In genomic region chr19:2840794-2841790, GRCh38 we compare ENCODE assay signal across 8 cellular contexts. TPM values are rescaled to one million over a fixed set of nuclear protein-coding genes. Genes with fewer than 3 reads are reported as not detected.
DNase-seq lines count a peak whose midpoint lies in the region; ATAC-seq, FAIRE-seq and TF ChIP-seq lines count a peak whose summit lies in the region.

ZNF555 (plus strand) TSS chr19:2841475; CDS start chr19:2841573, 98 bp downstream.

- peak within 1 kb of the TSS; percentile 81 to 96 (median 88) for H3K9ac ChIP-seq in BLaER1 treated with 17β-estradiol and CSF1 and Interleukin-3, amounts not matched to agents 10 nM and 100 nM
- peak within 1 kb of the TSS; percentile 91 for H3K9ac ChIP-seq in HepG2 (ENCODE audit: insufficient read depth, low read depth, low read length)

- 0% methylated on average over 3 of the region's 106 CpGs for WGBS in HepG2 (ENCODE audit: low lambda C conversion rate)

- peak; percentile 61 for TF ChIP-seq RAD21 in HepG2 (CRISPR knock-in tag; IDR thresholded peaks at IDR 0.05)

- in situ Hi-C loops in HepG2 (cut with HindIII; ENCODE audit: extremely low pct_ligation_motif_present, low pct_unique_long_range_greater_than_20kb): no loop called here

- TF ChIP-seq POLR2A in HepG2 (IDR thresholded peaks at IDR 0.05; ENCODE audit: insufficient read depth in 1 of 2, low read depth in 2 of 2, low read length in 2 of 2): peak; percentile 45 to 62; a peak in 3 of 4 replicates

- H3K27me3 ChIP-seq in BLaER1 treated with 17β-estradiol and CSF1 and Interleukin-3, amounts not matched to agents 10 nM and 100 nM: no peaks in the 10 kb centered on the region
- no peaks in the 10 kb centered on the region for H3K27me3 ChIP-seq in HepG2 (ENCODE audit: control insufficient read depth in 1 of 2, insufficient read depth in 2 of 2, low read length in 2 of 2)

- H3K9me3 ChIP-seq in BLaER1 treated with 17β-estradiol and CSF1 and Interleukin-3, amounts not matched to agents 10 nM and 100 nM (replicated peaks in 1 of 11): peaks cover 61 to 73% (median 69%) of the 10 kb centered on the region in 11 experiments
- H3K9me3 ChIP-seq in HepG2 (ENCODE audit: low read length): peaks cover 8% of the 10 kb centered on the region; the same call in 1 of the 2 replicates

- intact Hi-C loops in HepG2 (cut with micrococcal nuclease; ENCODE audit: unreplicated experiment): loop anchor here (2.0 kb wide), 1 partner anchor 20 kb away; no protein-coding TSS in a partner anchor

- TF ChIP-seq EP300 in HepG2 (IDR thresholded peaks at IDR 0.05; ENCODE audit: low read depth in 2 of 2, low read length in 2 of 2): no peak
- TF ChIP-seq EP300 in HepG2 (CRISPR knock-in tag; IDR thresholded peaks at IDR 0.05; ENCODE audit: borderline replicate concordance): 0 out of 2 replicates have a peak, but pooled peaks have one; percentile 16

- peak; percentile 83 for ATAC-seq in HG03457 (IDR thresholded peaks at IDR 0.05; ENCODE audit: unreplicated experiment)
- ATAC-seq in HepG2: peak; percentile 97

- H3K27ac ChIP-seq in BLaER1 treated with 17β-estradiol and CSF1 and Interleukin-3, amounts not matched to agents 10 nM and 100 nM: peak within 1 kb of the TSS; percentile 72 to 96 (median 90)
- H3K27ac ChIP-seq in HepG2 (ENCODE audit: extremely low read length, insufficient read depth, low read length): peak within 1 kb of the TSS; percentile 93

- H3K4me1 ChIP-seq in BLaER1 treated with 17β-estradiol and CSF1 and Interleukin-3, amounts not matched to agents 10 nM and 100 nM: peaks cover 14 to 38% (median 23%) of the 10 kb centered on the region in 10 experiments
- peaks cover 69% of the 10 kb centered on the region for H3K4me1 ChIP-seq in HepG2 (ENCODE audit: insufficient read depth, low read length)

- no peak within 1 kb of the TSS for H2AFZ ChIP-seq in HepG2 (ENCODE audit: low read length)

- DNase-seq in GM19240 (ENCODE audit: insufficient read length, low spot score) (peak; percentile 89), NCI-H748 (lab: John Stamatoyannopoulos, UW; ENCODE audit: unreplicated experiment) (peak; percentile 95), dermis microvascular lymphatic vessel endothelial cell (ENCODE audit: low read depth in 2 of 2) (peak; percentile 99 to 100), HepG2 (ENCODE audit: low spot score) (peak; percentile 98)
- peak; percentile 98 to 99 for DNase-seq in activated CD4-positive, alpha-beta T cell treated with anti-CD3 and anti-CD28 coated beads, Interleukin-2, amount 50 U/mL, for 48 hours
- peak; percentile 92 to 95 for DNase-seq in stimulated activated CD4-positive, alpha-beta T cell treated with anti-CD3 and anti-CD28 coated beads, Interleukin-2, amount 100 ng/mL, for 48 hours

- H4K20me1 ChIP-seq in BLaER1 treated with 17β-estradiol and CSF1 and Interleukin-3, amounts not matched to agents 10 nM and 100 nM: peaks cover 0 to 15% (median 0%) of the 10 kb centered on the region in 11 experiments; a peak in 5 of 22 replicates
- H4K20me1 ChIP-seq in HepG2 (ENCODE audit: insufficient read depth, low read length): no peaks in the 10 kb centered on the region

- TSS peak; percentile 93 for BruUV-seq in HepG2 (replicated peaks; lab: Mats Ljungman, UMichigan)

- H3K4me3 ChIP-seq in BLaER1 treated with 17β-estradiol and CSF1 and Interleukin-3, amounts not matched to agents 10 nM and 100 nM: peak within 1 kb of the TSS; percentile 89 to 100 (median 95)
- peak within 1 kb of the TSS; percentile 83 to 93 (median 92) for H3K4me3 ChIP-seq in HepG2 (replicated peaks in 1 of 3; ENCODE audit: insufficient read depth in 1 of 3, low read depth in 2 of 3, low read length in 3 of 3)

- CTCF ChIA-PET in HepG2 (lab: Yijun Ruan, JAX; ENCODE audit: low intra/inter-chr PET ratio, low total read pairs): interaction anchor here (0.8 kb wide), 1 partner anchor 22 kb away, joined by 4 read pairs; no protein-coding TSS in a partner anchor

- peaks cover 22 to 48% (median 35%) of the 10 kb centered on the region in 11 experiments for H3K36me3 ChIP-seq in BLaER1 treated with 17β-estradiol and CSF1 and Interleukin-3, amounts not matched to agents 10 nM and 100 nM
- peaks cover 0 to 2% of the 10 kb centered on the region in 2 experiments; a peak in 3 of 5 replicates for H3K36me3 ChIP-seq in HepG2 (replicated peaks in 1 of 2; ENCODE audit: control insufficient read depth in 1 of 2, insufficient read depth in 2 of 2, low read length in 2 of 2)

- POLR2A ChIA-PET in HepG2 (lab: Yijun Ruan, JAX): interaction anchor here (0.6 to 2.4 kb wide), 12 partner anchors 14 to 384 kb away, joined by 3 to 49 read pairs (median 5); partner anchors contain the start of genes LMNB2, SGTA, THOP1 and ZNF554

- peak; percentile 94 for FAIRE-seq in HepG2 (lab: Jason Lieb, UNC)

- peak within 1 kb of the TSS; percentile 86 to 100 (median 99) for H3K4me2 ChIP-seq in BLaER1 treated with 17β-estradiol and CSF1 and Interleukin-3, amounts not matched to agents 10 nM and 100 nM
- H3K4me2 ChIP-seq in HepG2 (ENCODE audit: low read depth, low read length): peak within 1 kb of the TSS; percentile 90

- peaks cover 32% of the 10 kb centered on the region for H3K79me2 ChIP-seq in HepG2 (ENCODE audit: insufficient read depth, low read length)

- peak; percentile 66 for TF ChIP-seq CTCF in HepG2 (CRISPR knock-in tag; IDR thresholded peaks at IDR 0.05)

TF ChIP-seq in HepG2, 621 proteins besides CTCF, POLR2A, EP300 and RAD21 (continues in another document):
- TF ChIP-seq ZNF296 (CRISPR knock-in tag; conservative IDR thresholded peaks at IDR 0.05): no peak
- TF ChIP-seq NR3C1 (CRISPR knock-in tag; IDR thresholded peaks at IDR 0.05): no peak
- no peak for TF ChIP-seq ZNF75D (CRISPR knock-in tag; IDR thresholded peaks at IDR 0.05; ENCODE audit: borderline replicate concordance)
- TF ChIP-seq, protein P1, sequence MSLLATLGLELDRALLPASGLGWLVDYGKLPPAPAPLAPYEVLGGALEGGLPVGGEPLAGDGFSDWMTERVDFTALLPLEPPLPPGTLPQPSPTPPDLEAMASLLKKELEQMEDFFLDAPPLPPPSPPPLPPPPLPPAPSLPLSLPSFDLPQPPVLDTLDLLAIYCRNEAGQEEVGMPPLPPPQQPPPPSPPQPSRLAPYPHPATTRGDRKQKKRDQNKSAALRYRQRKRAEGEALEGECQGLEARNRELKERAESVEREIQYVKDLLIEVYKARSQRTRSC (CRISPR knock-in tag; IDR thresholded peaks at IDR 0.05; ENCODE audit: low read depth): no peak
- TF ChIP-seq, protein P2, sequence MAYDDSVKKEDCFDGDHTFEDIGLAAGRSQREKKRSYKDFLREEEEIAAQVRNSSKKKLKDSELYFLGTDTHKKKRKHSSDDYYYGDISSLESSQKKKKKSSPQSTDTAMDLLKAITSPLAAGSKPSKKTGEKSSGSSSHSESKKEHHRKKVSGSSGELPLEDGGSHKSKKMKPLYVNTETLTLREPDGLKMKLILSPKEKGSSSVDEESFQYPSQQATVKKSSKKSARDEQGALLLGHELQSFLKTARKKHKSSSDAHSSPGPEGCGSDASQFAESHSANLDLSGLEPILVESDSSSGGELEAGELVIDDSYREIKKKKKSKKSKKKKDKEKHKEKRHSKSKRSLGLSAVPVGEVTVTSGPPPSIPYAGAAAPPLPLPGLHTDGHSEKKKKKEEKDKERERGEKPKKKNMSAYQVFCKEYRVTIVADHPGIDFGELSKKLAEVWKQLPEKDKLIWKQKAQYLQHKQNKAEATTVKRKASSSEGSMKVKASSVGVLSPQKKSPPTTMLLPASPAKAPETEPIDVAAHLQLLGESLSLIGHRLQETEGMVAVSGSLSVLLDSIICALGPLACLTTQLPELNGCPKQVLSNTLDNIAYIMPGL (CRISPR knock-in tag; IDR thresholded peaks at IDR 0.05; ENCODE audit: borderline replicate concordance in 1 of 2, low read depth in 1 of 2): peak; percentile 86 to 88; a peak in 3 of 4 replicates
- no peak for TF ChIP-seq CENPT (CRISPR knock-in tag; IDR thresholded peaks at IDR 0.05; ENCODE audit: low read depth)
- no peak for TF ChIP-seq RAD51 (IDR thresholded peaks at IDR 0.05; ENCODE audit: borderline replicate concordance)
- TF ChIP-seq KLF16 (CRISPR knock-in tag; IDR thresholded peaks at IDR 0.05): peak in 1 of 2 experiments; percentile 64; a peak in 1 of 4 replicates
- TF ChIP-seq ZNF879 (CRISPR knock-in tag; IDR thresholded peaks at IDR 0.05): peak; percentile 89; the same call in 1 of the 2 replicates

RNA-seq across cellular contexts. Expression of gene ZNF555, which starts in this region (rescaled TPM):
- total RNA-seq in dermis microvascular lymphatic vessel endothelial cell: 3.1 and 4.4 TPM in 2 replicates
- total RNA-seq in HepG2 (2016; rRNA removed; fragmentation: Illumina TruSeq; extraction: Trizol): 8.0 and 12.4 TPM in 2 replicates
- total RNA-seq in HepG2 (2016; cell fraction: cytosol; rRNA removed; fragmentation: Illumina TruSeq; extraction: Trizol; ENCODE audit: low read depth): 1.8 and 2.9 TPM in 2 replicates
- 6.5 and 12.2 TPM in 2 replicates for total RNA-seq in HepG2 (2016; cell fraction: insoluble cytoplasmic fraction; rRNA removed; fragmentation: Illumina TruSeq; extraction: Trizol)
- total RNA-seq in HepG2 (2016; cell fraction: membrane; rRNA removed; fragmentation: Illumina TruSeq; extraction: Trizol): 4.5 and 6.1 TPM in 2 replicates
- 4.7 and 5.1 TPM in 2 replicates for total RNA-seq in HepG2 (2016; cell fraction: nucleus; rRNA removed; fragmentation: Illumina TruSeq; extraction: Trizol)
- 5.0 and 5.3 TPM in 2 replicates for polyA plus RNA-seq in HepG2 (2011; rRNA removed)
- polyA plus RNA-seq in HepG2 (2011; cell fraction: cytosol; rRNA removed): 2.4 and 3.9 TPM in 2 replicates
- 2.1 and 4.1 TPM in 2 replicates for polyA plus RNA-seq in HepG2 (2011; cell fraction: nucleus; rRNA removed)
- 5.6 and 6.0 TPM in 2 replicates for polyA plus RNA-seq in HepG2 (2012)
- polyA plus RNA-seq in HepG2 (2016; cell fraction: cytosol; fragmentation: Illumina TruSeq; extraction: Trizol; ENCODE audit: low read depth): 0.28 and 0.34 TPM in 2 replicates
- 5.3 and 5.9 TPM in 2 replicates for polyA plus RNA-seq in HepG2 (2016; cell fraction: insoluble cytoplasmic fraction; fragmentation: Illumina TruSeq; extraction: Trizol; ENCODE audit: low read depth)
- polyA plus RNA-seq in HepG2 (2016; cell fraction: membrane; fragmentation: Illumina TruSeq; extraction: Trizol; ENCODE audit: low read depth): 0.68 and 1.1 TPM in 2 replicates
- 4.9 and 5.6 TPM in 2 replicates for polyA plus RNA-seq in HepG2 (2016; cell fraction: nucleus; fragmentation: Illumina TruSeq; extraction: Trizol; ENCODE audit: insufficient read depth, low read depth)
- 1.3 and 4.9 TPM in 2 replicates for polyA minus RNA-seq in HepG2 (2011; rRNA and poly(A)+ RNA removed; ENCODE audit: low replicate concordance)
- polyA minus RNA-seq in HepG2 (2011; cell fraction: cytosol; rRNA and poly(A)+ RNA removed): 6.2 and 10.6 TPM in 2 replicates
- 7.2 and 13.2 TPM in 2 replicates for polyA minus RNA-seq in HepG2 (2011; cell fraction: nucleus; rRNA and poly(A)+ RNA removed)

Comparison
In these comparisons a context has a peak if more than half of its experiments do, and no peak if none do; other contexts are left out.
1. Peak in every context shown above with its lines: DNase-seq, ATAC-seq, H3K4me3 ChIP-seq and H3K27ac ChIP-seq.